10 cellular contexts compared by ENCODE assay signal in genomic region chr13:48161530-48162179, GRCh38.
DNase-seq lines count a peak whose midpoint lies in the region; ATAC-seq and TF ChIP-seq lines count a peak whose summit lies in the region.
"Had no signal": no experiment of that assay in that cellular context is flagged by ENCODE, and none has a peak within 500 bp of the region (broad histone marks: within the 10 kb centered on the region; RNA-seq: fewer than 3 reads in every experiment).

No MANE protein-coding gene starts in this region.

- peak in 1 of 2 donors; percentile 71 for TF ChIP-seq EP300 in tibial nerve (IDR thresholded peaks at IDR 0.05)

- no peaks in the 10 kb centered on the region for H3K27me3 ChIP-seq in tibial nerve

- H3K27ac Mint-ChIP-seq in dendritic cell treated with granulocyte-macrophage colony-stimulating factor and Interleukin-4, amounts not matched to agents 40 ng/mL and 50 ng/mL, for 4 days, result peak overlapping the region; percentile 88

- no peaks in the 10 kb centered on the region for H3K9me3 ChIP-seq in tibial nerve

- H3K27me3 Mint-ChIP-seq in dendritic cell treated with granulocyte-macrophage colony-stimulating factor and Interleukin-4, amounts not matched to agents 40 ng/mL and 50 ng/mL, for 4 days, result no peaks in the 10 kb centered on the region

- no peak for TF ChIP-seq POLR2A in tibial nerve (IDR thresholded peaks at IDR 0.05)
- no peak for TF ChIP-seq POLR2A in GM18505 (IDR thresholded peaks at IDR 0.05; ENCODE audit: borderline replicate concordance, extremely low read depth, insufficient read depth, insufficient read length)

- 66 to 77% methylated on average over 5 of the region's 5 CpGs for WGBS in tibial nerve, 2 donors

- H3K4me3 Mint-ChIP-seq in dendritic cell treated with granulocyte-macrophage colony-stimulating factor and Interleukin-4, amounts not matched to agents 40 ng/mL and 50 ng/mL, for 4 days, result peak overlapping the region; percentile 42

- DNase-seq in NOMO-1 treated with dmso at 0.1 percent for 144 hours (lab: John Stamatoyannopoulos, UW; ENCODE audit: unreplicated experiment) (peak; percentile 72), lung microvascular endothelial cell (ENCODE audit: low read depth in 2 of 2) (peak; percentile 57 to 92), tibial nerve (ENCODE audit: low spot score in 2 of 2) (peak; percentile 29 to 55), DMS153 (lab: John Stamatoyannopoulos, UW) (no peak)
- DNase-seq: activated CD8-positive, alpha-beta memory T cell treated with anti-CD3 and anti-CD28 coated beads, Interleukin-2, amount 50 U/mL, for 4 hours; effector CD4-positive, alpha-beta T cell; NCI-H187 treated with DMSO at 0.1 percent for 48 hours had no signal

- peaks cover 0 to 27% (median 8%) of the 10 kb centered on the region in 4 donors for H3K4me1 ChIP-seq in tibial nerve

- H3K36me3 ChIP-seq in tibial nerve, result no peaks in the 10 kb centered on the region

- ATAC-seq in GM18505 (IDR thresholded peaks at IDR 0.05; ENCODE audit: unreplicated experiment), result no peak
- ATAC-seq in HG03378 (IDR thresholded peaks at IDR 0.05; ENCODE audit: unreplicated experiment), result no peak

- intact Hi-C loops in dendritic cell treated with granulocyte-macrophage colony-stimulating factor and Interleukin-4, amounts not matched to agents 40 ng/mL and 50 ng/mL, for 4 days (cut with micrococcal nuclease), result no loop called here

- no peaks in the 10 kb centered on the region for H3K36me3 Mint-ChIP-seq in dendritic cell treated with granulocyte-macrophage colony-stimulating factor and Interleukin-4, amounts not matched to agents 40 ng/mL and 50 ng/mL, for 4 days (ENCODE audit: low read depth)

- no peaks in the 10 kb centered on the region for H3K9me3 Mint-ChIP-seq in dendritic cell treated with granulocyte-macrophage colony-stimulating factor and Interleukin-4, amounts not matched to agents 40 ng/mL and 50 ng/mL, for 4 days

- H3K4me3 ChIP-seq in tibial nerve, result no peak overlapping the region

- H3K4me1 Mint-ChIP-seq in dendritic cell treated with granulocyte-macrophage colony-stimulating factor and Interleukin-4, amounts not matched to agents 40 ng/mL and 50 ng/mL, for 4 days (ENCODE audit: low read depth), result peaks cover 51% of the 10 kb centered on the region

- H3K27ac ChIP-seq in tibial nerve, result peak overlapping the region; percentile 32 to 85 (median 78)

- TF ChIP-seq CTCF in tibial nerve (IDR thresholded peaks at IDR 0.05), result no peak
